ENCODE assay signal across 2 cellular contexts in genomic region chr17:21160401-21160800, GRCh38.
TF ChIP-seq lines count a peak whose summit lies in the region.

No MANE protein-coding gene starts in this region.

TF ChIP-seq in SK-N-SH treated with all-trans-retinoic acid at 6 μM for 48 hours, 23 proteins besides CTCF, POLR2A, EP300 and RAD21:
- TF ChIP-seq ZFP3 (CRISPR knock-in tag; IDR thresholded peaks at IDR 0.05) (0 out of 2 replicates have a peak, but pooled peaks have one; percentile 54), ZFP30 (CRISPR knock-in tag; IDR thresholded peaks at IDR 0.05) (no peak), ARNTL (CRISPR knock-in tag; IDR thresholded peaks at IDR 0.05; ENCODE audit: borderline replicate concordance, low read depth) (no peak), ZC3H10 (CRISPR knock-in tag; IDR thresholded peaks at IDR 0.05) (no peak), ZNF70 (CRISPR knock-in tag; IDR thresholded peaks at IDR 0.05) (no peak)

TF ChIP-seq in SK-N-SH, 30 proteins besides CTCF, POLR2A, EP300 and RAD21:
- TF ChIP-seq JUND (IDR thresholded peaks at IDR 0.05): no peak
- no peak for TF ChIP-seq FOXM1 (IDR thresholded peaks at IDR 0.05; ENCODE audit: low read depth)
- no peak for TF ChIP-seq SIN3A (IDR thresholded peaks at IDR 0.05; ENCODE audit: borderline replicate concordance, low read depth, low read length)
- no peak for TF ChIP-seq GATA2 (CRISPR knock-in tag; IDR thresholded peaks at IDR 0.05)
- no peak for TF ChIP-seq YY1 (IDR thresholded peaks at IDR 0.05; ENCODE audit: low read depth)
- TF ChIP-seq NRF1 (IDR thresholded peaks at IDR 0.05; ENCODE audit: low read depth, low read length): no peak
- no peak for TF ChIP-seq NFIC (IDR thresholded peaks at IDR 0.05; ENCODE audit: borderline replicate concordance)
- TF ChIP-seq RXRA (IDR thresholded peaks at IDR 0.05; ENCODE audit: borderline replicate concordance, low read depth): no peak
- TF ChIP-seq POLR2AphosphoS5 (IDR thresholded peaks at IDR 0.05; ENCODE audit: low read depth, low read length): no peak
- TF ChIP-seq FOSL2 (IDR thresholded peaks at IDR 0.05; ENCODE audit: borderline replicate concordance, low read depth): no peak
- no peak for TF ChIP-seq MXI1 (IDR thresholded peaks at IDR 0.05; ENCODE audit: low read depth, low read length)
- TF ChIP-seq USF1 (IDR thresholded peaks at IDR 0.05; ENCODE audit: borderline replicate concordance, low read depth): no peak
- TF ChIP-seq EZH2phosphoT487 (IDR thresholded peaks at IDR 0.05; ENCODE audit: borderline replicate concordance, low read depth): no peak
- TF ChIP-seq SMC3 (IDR thresholded peaks at IDR 0.05; ENCODE audit: low read depth, low read length): no peak
- no peak for TF ChIP-seq TEAD4 (IDR thresholded peaks at IDR 0.05; ENCODE audit: borderline replicate concordance, insufficient read depth)
- no peak for TF ChIP-seq CHD2 (IDR thresholded peaks at IDR 0.05; ENCODE audit: low read length, partially characterized antibody)
- no peak for TF ChIP-seq ELF1 (IDR thresholded peaks at IDR 0.05)
- no peak for TF ChIP-seq USF2 (IDR thresholded peaks at IDR 0.05; ENCODE audit: borderline replicate concordance, low read depth, low read length)
